Comparison of ENCODE assay signal across 16 cellular contexts in the genomic region with DNA sequence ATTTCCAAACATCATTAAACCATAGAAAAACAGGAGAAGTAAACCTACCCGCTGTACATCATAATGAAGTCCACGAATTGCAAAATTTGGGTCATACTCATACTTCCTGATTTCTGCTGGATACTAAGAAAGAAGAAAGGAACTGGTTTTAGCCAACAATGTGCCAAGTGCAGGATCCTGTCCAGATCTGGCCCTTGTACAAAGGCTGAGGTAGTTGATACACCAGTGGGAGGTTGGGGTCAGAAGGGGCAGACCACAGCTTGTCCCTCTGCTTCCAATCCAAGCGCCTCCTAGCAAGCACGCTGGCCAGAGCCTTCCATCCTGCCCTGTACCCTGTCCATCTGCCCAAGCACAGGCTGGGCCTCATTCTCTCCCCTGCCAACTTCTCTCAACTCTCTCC. TPM values are rescaled to one million over a fixed set of nuclear protein-coding genes. Genes with fewer than 3 reads are reported as not detected.
A peak's percentile ranks its signal among the peaks of the same experiment; 100 is the strongest.
DNase-seq lines count a peak whose midpoint lies in the region; ATAC-seq and TF ChIP-seq lines count a peak whose summit lies in the region.
"Had no signal": no experiment of that assay in that cellular context is flagged by ENCODE, and none has a peak within 500 bp of the region (broad histone marks: within the 10 kb centered on the region; RNA-seq: fewer than 3 reads in every experiment).

No MANE protein-coding gene starts in this region.

- TF ChIP-seq CTCF in IMR-90 (conservative IDR thresholded peaks at IDR 0.05; ENCODE audit: low read depth, low read length) (no peak), RWPE1 (conservative IDR thresholded peaks at IDR 0.05; ENCODE audit: low read depth) (no peak), sigmoid colon (IDR thresholded peaks at IDR 0.05) (no peak)

- H3K9me3 ChIP-seq in IMR-90 (ENCODE audit: control insufficient read depth, insufficient read depth, low read length) (no peaks in the 10 kb centered on the region), sigmoid colon (no peaks in the 10 kb centered on the region)

- no peak overlapping the region; the same call in 1 of the 2 replicates for H3K18ac ChIP-seq in IMR-90 (ENCODE audit: low read depth, low read length)

- H4K91ac ChIP-seq in IMR-90 (ENCODE audit: insufficient read depth, low read depth, low read length), result peak overlapping the region; percentile 45

- peak overlapping the region; percentile 34; the same call in 1 of the 2 replicates for H3K14ac ChIP-seq in IMR-90 (replicated peaks; ENCODE audit: low read depth, low read length)

- no peak overlapping the region for H2BK20ac ChIP-seq in IMR-90 (ENCODE audit: low read depth, low read length)

- peaks cover 2% of the 10 kb centered on the region; the same call in 1 of the 2 replicates for H3K36me3 ChIP-seq in IMR-90 (ENCODE audit: control insufficient read depth, insufficient read depth, low read length)
- H3K36me3 ChIP-seq in sigmoid colon, result peaks cover 18 to 99% (median 48%) of the 10 kb centered on the region in 4 donors

- POLR2A ChIA-PET in IMR-90 (lab: Charles Lee; ENCODE audit: unreplicated experiment) (no interaction called here), RWPE1 (lab: Yijun Ruan, JAX; ENCODE audit: low non-redundant PET) (no interaction called here)

- DNase-seq in IMR-90, result no peak
- no peak for DNase-seq in RWPE1 (ENCODE audit: low spot score)
- no peak for DNase-seq in epithelial cell of prostate (ENCODE audit: low read depth, low spot score)
- peak; percentile 61 for DNase-seq in sigmoid colon
- no peak for DNase-seq in germinal center (ENCODE audit: low spot score)
- no peak for DNase-seq in D341Med (ENCODE audit: low spot score)
- no peak for DNase-seq in HT-29 (ENCODE audit: low spot score)
- DNase-seq: activated CD4-positive, alpha-beta T cell treated with anti-CD3 and anti-CD28 coated beads for 4 hours; activated T-cell treated with anti-CD3 and anti-CD28 coated beads, Interleukin-2, amount 50 U/mL, for 72 hours; GDM1; naive B cell; NCI-H1930; NCI-H82; right cardiac atrium had no signal

- H3K9me1 ChIP-seq in IMR-90 (ENCODE audit: insufficient read depth, low read length), result peaks cover 18% of the 10 kb centered on the region

- BruUV-seq in IMR-90 (replicated peaks; lab: Mats Ljungman, UMichigan), result no TSS peak

- H2BK5ac ChIP-seq in IMR-90 (ENCODE audit: low read depth, low read length, poor library complexity, severe bottlenecking), result no peak overlapping the region

- ATAC-seq in IMR-90 (ENCODE audit: low read depth) (no peak), HG03108 (IDR thresholded peaks at IDR 0.05; ENCODE audit: unreplicated experiment) (no peak)
- ATAC-seq: activated T-cell treated with anti-CD3 and anti-CD28 coated beads, Interleukin-2, amount 50 U/mL, for 72 hours had no signal

- H2AFZ ChIP-seq in IMR-90 (replicated peaks; ENCODE audit: low read length, poor library complexity), result no peak overlapping the region

- H3K4me3 ChIP-seq in IMR-90 (ENCODE audit: insufficient read depth, low read depth, low read length), result no peak overlapping the region
- no peak overlapping the region for H3K4me3 ChIP-seq in sigmoid colon

- H3K79me1 ChIP-seq in IMR-90 (ENCODE audit: low read depth in 1 of 2, low read length in 2 of 2), result peaks cover 26 to 68% of the 10 kb centered on the region in 2 experiments

- H2AK5ac ChIP-seq in IMR-90 (ENCODE audit: low read depth, low read length), result peak overlapping the region; percentile 76

- peak overlapping the region; percentile 18; the same call in 1 of the 2 replicates for H3K23ac ChIP-seq in IMR-90 (ENCODE audit: low read depth, low read length)

- no peaks in the 10 kb centered on the region for H3K27me3 ChIP-seq in IMR-90 (ENCODE audit: control insufficient read depth, insufficient read depth, low read length)
- H3K27me3 ChIP-seq in sigmoid colon, result no peaks in the 10 kb centered on the region

- WGBS in IMR-90 (ENCODE audit: extremely low coverage in 2 of 2, insufficient read length in 1 of 2), 2 experiments, result 92% methylated on average over 2 of the region's 4 CpGs; no CpG with 5 or more reads in 1 of the 2 experiments
- WGBS in sigmoid colon, 2 donors, result 91 to 93% methylated on average over 4 of the region's 4 CpGs

- in situ Hi-C loops in IMR-90 (cut with MboI; ENCODE audit: low sequenced_read_pairs), result no loop called here

- dilution Hi-C loops in IMR-90 (cut with HindIII; ENCODE audit: low sequenced_read_pairs, unreplicated experiment), result no loop called here

- no peak for TF ChIP-seq RAD21 in IMR-90 (IDR thresholded peaks at IDR 0.05; ENCODE audit: low read length)

- no peak for TF ChIP-seq EP300 in sigmoid colon (IDR thresholded peaks at IDR 0.05)

- CTCF ChIA-PET in IMR-90 (lab: Yijun Ruan, JAX), result interaction anchor here (0.7 to 1.5 kb wide), 2 partner anchors 28 to 35 kb away, joined by 3 to 5 read pairs; no protein-coding TSS in a partner anchor
- CTCF ChIA-PET in RWPE1 (lab: Yijun Ruan, JAX), result interaction anchor here (0.9 kb wide), 1 partner anchor 15 kb away, joined by 3 read pairs; no protein-coding TSS in a partner anchor

- no peak overlapping the region for H3K56ac ChIP-seq in IMR-90 (ENCODE audit: extremely low read depth, insufficient read depth, low read length)

- peaks cover 9% of the 10 kb centered on the region; the same call in 1 of the 2 replicates for H4K20me1 ChIP-seq in IMR-90 (ENCODE audit: insufficient read depth, low read length)

- H3K27ac ChIP-seq in IMR-90 (ENCODE audit: insufficient read depth, low read length) (0 out of 2 replicates have a peak overlapping the region, but pooled peaks have one; percentile 14), RWPE1 (peak overlapping the region; percentile 26; the same call in 1 of the 2 replicates), epithelial cell of prostate (peak overlapping the region; percentile 85), sigmoid colon (peak overlapping the region; percentile 27 to 99 (median 62))
- H3K27ac ChIP-seq: C4-2B had no signal

- H3K4me1 ChIP-seq in IMR-90 (ENCODE audit: control insufficient read depth, insufficient read depth, low read length), result peaks cover 20% of the 10 kb centered on the region
- peaks cover 0 to 100% (median 100%) of the 10 kb centered on the region in 4 donors for H3K4me1 ChIP-seq in sigmoid colon

- H2BK15ac ChIP-seq in IMR-90 (ENCODE audit: low read depth, low read length), result no peak overlapping the region

- H3K4me2 ChIP-seq in IMR-90 (ENCODE audit: low read depth, low read length), result no peak overlapping the region

- intact Hi-C loops in IMR-90 (cut with micrococcal nuclease), result loop anchor here (5.0 kb wide), 1 partner anchor 35 kb away; a partner anchor contains a TSS
- intact Hi-C loops in sigmoid colon (cut with DNase I), result no loop called here

- no peak overlapping the region for H2AK9ac ChIP-seq in IMR-90 (replicated peaks; ENCODE audit: low read depth, low read length, poor library complexity)

- H3K4ac ChIP-seq in IMR-90 (ENCODE audit: low read depth, low read length), result peak overlapping the region; percentile 65

- no peak overlapping the region for H3K9ac ChIP-seq in IMR-90 (ENCODE audit: low read depth, low read length)

- no peak overlapping the region for H4K5ac ChIP-seq in IMR-90 (ENCODE audit: low read depth, low read length)

- peak overlapping the region; percentile 19; the same call in 1 of the 2 replicates for H2BK120ac ChIP-seq in IMR-90 (ENCODE audit: low read depth, low read length)

- H4K8ac ChIP-seq in IMR-90 (ENCODE audit: low read depth in 2 of 2, low read length in 2 of 2), result no peak overlapping the region

- TF ChIP-seq POLR2A in IMR-90 (IDR thresholded peaks at IDR 0.05; ENCODE audit: low read depth, low read length) (no peak), sigmoid colon (IDR thresholded peaks at IDR 0.05) (no peak)

TF ChIP-seq in IMR-90, 13 proteins besides CTCF, POLR2A, EP300 and RAD21:
- TF ChIP-seq SMC3 (IDR thresholded peaks at IDR 0.05; ENCODE audit: low read depth, low read length) (no peak), CHD1 (IDR thresholded peaks at IDR 0.05; ENCODE audit: low read depth, low read length) (no peak), RCOR1 (IDR thresholded peaks at IDR 0.05; ENCODE audit: insufficient replicate concordance, low read length) (no peak), MXI1 (IDR thresholded peaks at IDR 0.05; ENCODE audit: borderline replicate concordance, low read depth, low read length) (no peak), NFE2L2 (IDR thresholded peaks at IDR 0.05; ENCODE audit: low read depth, low read length) (no peak), BHLHE40 (IDR thresholded peaks at IDR 0.05; ENCODE audit: low read depth, low read length) (no peak), CEBPB (IDR thresholded peaks at IDR 0.05; ENCODE audit: low read depth, low read length) (no peak), MAFK (IDR thresholded peaks at IDR 0.05; ENCODE audit: low read depth, low read length) (no peak), FOS (IDR thresholded peaks at IDR 0.05; ENCODE audit: low read depth, low read length) (no peak)
- TF ChIP-seq, protein P1, sequence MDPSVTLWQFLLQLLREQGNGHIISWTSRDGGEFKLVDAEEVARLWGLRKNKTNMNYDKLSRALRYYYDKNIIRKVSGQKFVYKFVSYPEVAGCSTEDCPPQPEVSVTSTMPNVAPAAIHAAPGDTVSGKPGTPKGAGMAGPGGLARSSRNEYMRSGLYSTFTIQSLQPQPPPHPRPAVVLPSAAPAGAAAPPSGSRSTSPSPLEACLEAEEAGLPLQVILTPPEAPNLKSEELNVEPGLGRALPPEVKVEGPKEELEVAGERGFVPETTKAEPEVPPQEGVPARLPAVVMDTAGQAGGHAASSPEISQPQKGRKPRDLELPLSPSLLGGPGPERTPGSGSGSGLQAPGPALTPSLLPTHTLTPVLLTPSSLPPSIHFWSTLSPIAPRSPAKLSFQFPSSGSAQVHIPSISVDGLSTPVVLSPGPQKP (IDR thresholded peaks at IDR 0.05; ENCODE audit: borderline replicate concordance, low read depth, low read length), result no peak
- TF ChIP-seq, protein P2, sequence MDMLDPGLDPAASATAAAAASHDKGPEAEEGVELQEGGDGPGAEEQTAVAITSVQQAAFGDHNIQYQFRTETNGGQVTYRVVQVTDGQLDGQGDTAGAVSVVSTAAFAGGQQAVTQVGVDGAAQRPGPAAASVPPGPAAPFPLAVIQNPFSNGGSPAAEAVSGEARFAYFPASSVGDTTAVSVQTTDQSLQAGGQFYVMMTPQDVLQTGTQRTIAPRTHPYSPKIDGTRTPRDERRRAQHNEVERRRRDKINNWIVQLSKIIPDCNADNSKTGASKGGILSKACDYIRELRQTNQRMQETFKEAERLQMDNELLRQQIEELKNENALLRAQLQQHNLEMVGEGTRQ (IDR thresholded peaks at IDR 0.05; ENCODE audit: low read depth, low read length), result no peak

RNA-seq across cellular contexts. Expression of a gene that starts 34.2 kb away (rescaled TPM):
- total RNA-seq in IMR-90 (2012; rRNA removed) (17.6 and 23.1 TPM in 2 replicates), sigmoid colon (100 to 1,000 TPM; 179 to 346 (median 240) TPM)
- polyA plus RNA-seq in IMR-90 (2012; rRNA removed) (5.6 and 7.3 TPM in 2 replicates), sigmoid colon (1 to 10 TPM in 2 of 3 donors, under 1 TPM in 1; 0.23 to 6.8 (median 1.8) TPM)
- 2.6 and 3.2 TPM in 2 replicates for polyA plus RNA-seq in IMR-90 (2012; cell fraction: cytosol; rRNA removed)
- 6.3 and 13.5 TPM in 2 replicates for polyA plus RNA-seq in IMR-90 (2012; cell fraction: nucleus; rRNA removed; ENCODE audit: low replicate concordance)
- total RNA-seq in HT-29 (2014; rRNA removed; shearing (Covaris generic)), result 7.9 and 9.0 TPM in 2 replicates

Comparison
In these comparisons a context has a peak if more than half of its experiments do, and no peak if none do; other contexts are left out.
1. H3K27ac ChIP-seq: peak in every context shown above with its lines; median percentile 85 in epithelial cell of prostate; 62 in sigmoid colon; 26 in RWPE1; 14 in IMR-90.